In the genomic region with DNA sequence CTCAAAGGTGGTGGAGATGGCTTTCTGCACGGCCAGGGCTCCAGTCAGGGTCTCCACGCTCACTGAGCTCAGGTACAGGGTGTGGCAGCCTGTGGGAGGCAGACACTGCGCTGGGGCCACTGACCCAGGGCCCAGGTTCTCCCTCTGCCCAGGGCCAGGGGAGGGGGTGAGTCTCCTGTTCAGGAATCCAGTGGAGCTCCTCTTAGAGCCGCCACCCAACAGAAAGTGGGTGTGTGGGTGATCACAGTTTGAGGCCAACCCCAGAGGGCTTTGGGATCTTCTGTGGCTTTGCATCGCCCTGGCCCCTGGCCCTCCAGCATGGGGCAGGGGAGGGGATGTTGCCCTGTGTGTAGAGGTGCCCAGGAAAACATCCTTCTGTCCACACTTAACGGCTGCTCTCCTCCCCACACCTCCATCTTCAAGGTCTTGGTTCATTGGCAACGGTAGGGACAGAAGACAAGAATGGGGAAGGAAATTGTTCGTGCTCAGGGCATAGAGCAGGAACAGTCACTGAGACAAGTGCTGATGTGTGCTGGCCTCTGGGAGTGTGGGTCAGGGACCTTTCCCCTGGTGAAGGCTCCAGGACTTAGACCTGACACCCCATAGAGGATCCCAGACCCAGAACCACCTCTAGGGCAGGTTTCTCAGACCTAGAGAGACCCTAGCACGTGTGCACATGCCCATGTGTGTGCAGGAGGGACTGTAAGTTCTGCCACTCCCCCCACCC, we compare ENCODE assay signal across 13 cellular contexts. TPM values are rescaled to one million over a fixed set of nuclear protein-coding genes. Genes with fewer than 3 reads are reported as not detected.
A peak's percentile ranks its signal among the peaks of the same experiment; 100 is the strongest.
DNase-seq lines count a peak whose midpoint lies in the region; ATAC-seq, FAIRE-seq and TF ChIP-seq lines count a peak whose summit lies in the region.
"Had no signal": no experiment of that assay in that cellular context is flagged by ENCODE, and none has a peak within 500 bp of the region (broad histone marks: within the 10 kb centered on the region; RNA-seq: fewer than 3 reads in every experiment).

No MANE protein-coding gene starts in this region.

- no peaks in the 10 kb centered on the region for H3K27me3 Mint-ChIP-seq in activated naive CD4-positive, alpha-beta T cell treated with anti-CD3 and anti-CD28 coated beads, Interleukin-2, amount 10 ng/mL, durations not matched to agents 7 days and 5 days
- H3K27me3 Mint-ChIP-seq in T-cell (no peaks in the 10 kb centered on the region), progenitor cell of endocrine pancreas (peaks cover 5% of the 10 kb centered on the region)

- CTCF ChIA-PET in activated naive CD4-positive, alpha-beta T cell treated with anti-CD3 and anti-CD28 coated beads, Interleukin-2, amount 10 ng/mL, durations not matched to agents 7 days and 5 days (lab: Charles Lee): interaction anchor here (1.5 to 3.5 kb wide), 4 partner anchors 37 to 118 kb away, joined by 4 to 27 read pairs (median 7); no protein-coding TSS in a partner anchor
- CTCF ChIA-PET in T-cell (lab: Charles Lee): interaction anchor here (0.6 to 3.4 kb wide), 9 partner anchors 34 to 1389 kb away, joined by 3 to 22 read pairs (median 3); no protein-coding TSS in a partner anchor

- H3K4me3 ChIP-seq in esophagus (ENCODE audit: low read depth in 1 of 2, low read length in 2 of 2) (no peak overlapping the region), gastroesophageal sphincter (no peak overlapping the region)
- H3K4me3 ChIP-seq: thyroid gland had no signal

- H3K9me3 ChIP-seq in esophagus (ENCODE audit: control insufficient read depth in 2 of 2, insufficient read depth in 1 of 2, low read depth in 1 of 2, low read length in 1 of 2) (no peaks in the 10 kb centered on the region), gastroesophageal sphincter (no peaks in the 10 kb centered on the region)
- H3K9me3 ChIP-seq: thyroid gland had no signal

- FAIRE-seq in urothelium cell line (lab: Jason Lieb, UNC): peak; percentile 70
- FAIRE-seq: RCC 7860 had no signal

- no peak for TF ChIP-seq POLR2A in gastroesophageal sphincter (IDR thresholded peaks at IDR 0.05)

- peak overlapping the region; percentile 21 to 82 for H3K27ac ChIP-seq in esophagus (ENCODE audit: low read depth in 2 of 2, low read length in 1 of 2)
- peak overlapping the region in 1 of 4 donors; percentile 3 for H3K27ac ChIP-seq in gastroesophageal sphincter
- H3K27ac ChIP-seq: thyroid gland had no signal

- H3K4me1 Mint-ChIP-seq in activated naive CD4-positive, alpha-beta T cell treated with anti-CD3 and anti-CD28 coated beads, Interleukin-2, amount 10 ng/mL, durations not matched to agents 7 days and 5 days: peaks cover 96% of the 10 kb centered on the region
- H3K4me1 Mint-ChIP-seq in T-cell (peaks cover 53 to 74% (median 53%) of the 10 kb centered on the region in 3 donors), progenitor cell of endocrine pancreas (ENCODE audit: low read depth) (no peaks in the 10 kb centered on the region)

- no peak for ATAC-seq in T-cell (replicated peaks in 1 of 4)
- ATAC-seq in gastroesophageal sphincter: no peak
- no peak for ATAC-seq in HG02938 (IDR thresholded peaks at IDR 0.05; ENCODE audit: unreplicated experiment)

- no peaks in the 10 kb centered on the region for H3K9me3 Mint-ChIP-seq in activated naive CD4-positive, alpha-beta T cell treated with anti-CD3 and anti-CD28 coated beads, Interleukin-2, amount 10 ng/mL, durations not matched to agents 7 days and 5 days
- no peaks in the 10 kb centered on the region for H3K9me3 Mint-ChIP-seq in T-cell
- H3K9me3 Mint-ChIP-seq in progenitor cell of endocrine pancreas (ENCODE audit: low read depth): no peaks in the 10 kb centered on the region
- H3K9me3 Mint-ChIP-seq: brain had no signal

- no peak for DNase-seq in activated naive CD4-positive, alpha-beta T cell treated with anti-CD3 and anti-CD28 coated beads, Interleukin-2, amount 10 ng/mL, durations not matched to agents 7 days and 5 days
- DNase-seq in activated naive CD4-positive, alpha-beta T cell (lab: John Stamatoyannopoulos, UW): no peak
- DNase-seq in T-cell (no peak), urothelium cell line (ENCODE audit: low spot score) (no peak), progenitor cell of endocrine pancreas (ENCODE audit: low spot score, unreplicated experiment) (no peak)
- DNase-seq: NCI-H1694 treated with DMSO at 0.1 percent for 48 hours, thyroid gland had no signal

- peaks cover 13% of the 10 kb centered on the region for H3K36me3 Mint-ChIP-seq in activated naive CD4-positive, alpha-beta T cell treated with anti-CD3 and anti-CD28 coated beads, Interleukin-2, amount 10 ng/mL, durations not matched to agents 7 days and 5 days
- H3K36me3 Mint-ChIP-seq in T-cell (no peaks in the 10 kb centered on the region), progenitor cell of endocrine pancreas (ENCODE audit: insufficient read depth) (no peaks in the 10 kb centered on the region)
- H3K36me3 Mint-ChIP-seq: brain had no signal

- 63 to 64% methylated on average over 9 of the region's 9 CpGs for WGBS in esophagus, 2 donors
- WGBS in gastroesophageal sphincter (ENCODE audit: low coverage in 1 of 2), 2 donors: 92% methylated on average over 2 of the region's 9 CpGs; no CpG with 5 or more reads in 1 of the 2 donors

- TF ChIP-seq EP300 in gastroesophageal sphincter (IDR thresholded peaks at IDR 0.05): no peak

- TF ChIP-seq CTCF in gastroesophageal sphincter (IDR thresholded peaks at IDR 0.05) (no peak), progenitor cell of endocrine pancreas (IDR thresholded peaks at IDR 0.05; ENCODE audit: unreplicated experiment) (no peak)

- H3K4me3 Mint-ChIP-seq in activated naive CD4-positive, alpha-beta T cell treated with anti-CD3 and anti-CD28 coated beads, Interleukin-2, amount 10 ng/mL, durations not matched to agents 7 days and 5 days: peak overlapping the region; percentile 44
- H3K4me3 Mint-ChIP-seq in T-cell (peak overlapping the region in 2 of 3 donors; percentile 60 to 68), progenitor cell of endocrine pancreas (ENCODE audit: low read depth) (no peak overlapping the region)
- H3K4me3 Mint-ChIP-seq: brain had no signal

- no peaks in the 10 kb centered on the region for H3K27me3 ChIP-seq in esophagus (ENCODE audit: control insufficient read depth in 1 of 2, insufficient read depth in 2 of 2, low read length in 2 of 2)
- H3K27me3 ChIP-seq in gastroesophageal sphincter: no peaks in the 10 kb centered on the region
- H3K27me3 ChIP-seq: thyroid gland had no signal

- POLR2A ChIA-PET in T-cell (lab: Charles Lee): interaction anchor here (0.7 kb wide), 3 partner anchors 50 to 261 kb away, joined by 3 to 10 read pairs (median 6); partner anchors contain the start of gene WIPF2 (in 1 of the 2)

- peaks cover 3 to 13% of the 10 kb centered on the region in 2 donors for H3K4me1 ChIP-seq in esophagus (ENCODE audit: control insufficient read depth in 2 of 2, insufficient read depth in 2 of 2, low read length in 1 of 2)
- peaks cover 0 to 18% (median 9%) of the 10 kb centered on the region in 3 donors for H3K4me1 ChIP-seq in gastroesophageal sphincter

- H3K36me3 ChIP-seq in esophagus (ENCODE audit: control insufficient read depth in 2 of 2, insufficient read depth in 2 of 2, low read length in 1 of 2) (peaks cover 0 to 10% of the 10 kb centered on the region in 2 donors), gastroesophageal sphincter (no peaks in the 10 kb centered on the region)
- H3K36me3 ChIP-seq: thyroid gland had no signal

- peak overlapping the region; percentile 96 for H3K27ac Mint-ChIP-seq in activated naive CD4-positive, alpha-beta T cell treated with anti-CD3 and anti-CD28 coated beads, Interleukin-2, amount 10 ng/mL, durations not matched to agents 7 days and 5 days
- H3K27ac Mint-ChIP-seq in T-cell: peak overlapping the region; percentile 94 to 98
- no peak overlapping the region for H3K27ac Mint-ChIP-seq in progenitor cell of endocrine pancreas

RNA-seq across cellular contexts. Expression of gene TNS4, which starts 21.5 kb away (rescaled TPM):
- total RNA-seq in T-cell (1 to 10 TPM in 2 of 5 donors, under 1 TPM in 3; 0.55 to 3.7 (median 0.66) TPM), gastroesophageal sphincter (1 to 10 TPM in 1 of 4 donors, not detected in 3; 2.2 TPM), progenitor cell of endocrine pancreas (not detected in 2 replicates)
- 10 to 100 TPM; 25.4 to 74.8 TPM for polyA plus RNA-seq in esophagus
- total RNA-seq: epithelial cell of proximal tubule had no signal

RNA-seq across cellular contexts. Expression of gene IGFBP4, which starts 36.7 kb away (rescaled TPM):
- 10 to 100 TPM in 3 of 5 donors, 1 to 10 TPM in 2; 4.0 to 12.3 (median 11.3) TPM for total RNA-seq in T-cell
- 10 to 100 TPM; 34.1 to 80.6 TPM for polyA plus RNA-seq in esophagus
- total RNA-seq in gastroesophageal sphincter: 100 to 1,000 TPM; 209 to 428 (median 281) TPM
- 3.6 and 4.3 TPM in 2 replicates for total RNA-seq in progenitor cell of endocrine pancreas

Comparison
In these comparisons a context has a peak if more than half of its experiments do, and no peak if none do; other contexts are left out.
1. RNA of gene IGFBP4, which starts 36.7 kb away (total RNA-seq): 209 to 428 TPM in gastroesophageal sphincter; 4.0 to 12.3 TPM in T-cell and 3.6 to 4.3 TPM in progenitor cell of endocrine pancreas; every median in the first group is over 10 times any median in the second.